ENCODE assay signal across 1 cellular context in the genomic region with DNA sequence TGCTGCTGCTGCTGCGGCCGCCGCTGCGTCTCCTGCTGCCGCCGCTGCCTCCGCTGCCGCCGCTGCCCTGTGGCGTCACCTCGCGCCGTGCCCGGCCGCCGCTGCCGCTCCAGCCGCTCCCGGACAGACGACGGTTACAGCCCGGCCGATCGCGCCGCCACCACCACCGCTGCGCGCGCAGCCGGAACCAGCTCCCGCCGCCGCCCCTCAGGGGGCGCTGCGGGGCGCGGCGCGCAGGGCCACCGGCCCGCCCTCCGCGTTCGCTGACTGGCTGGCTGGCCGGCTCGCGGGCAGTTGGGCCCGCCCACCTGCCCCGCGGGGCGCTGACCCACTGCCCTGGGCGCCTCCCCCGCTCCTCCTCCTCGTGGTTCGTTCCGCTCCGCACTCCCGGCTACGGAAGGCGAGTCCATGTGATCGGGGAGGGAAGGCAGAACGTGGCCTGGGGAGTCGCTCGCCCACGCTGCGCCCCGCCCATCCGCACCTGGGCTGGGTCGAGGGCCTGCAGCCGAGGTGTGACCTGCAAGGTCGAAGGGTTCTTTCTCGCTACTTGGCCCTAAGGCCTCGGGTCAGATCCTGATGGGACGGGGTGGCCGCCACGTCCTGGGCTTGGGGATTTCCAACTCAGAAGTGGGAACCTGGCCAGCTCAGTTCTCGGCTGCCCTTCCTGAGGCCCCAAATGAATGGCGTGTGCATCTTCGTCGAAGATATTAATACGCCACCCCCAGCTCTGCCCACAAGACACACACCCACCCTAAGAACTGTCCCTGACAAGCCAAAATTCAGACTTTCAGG.
TF ChIP-seq lines count a peak whose summit lies in the region.

TSS of gene PTP4A2 (minus strand) at position 185 of the 792 bp plus-strand sequence. CDS start 19,303 bp downstream, outside the sequence.

TF ChIP-seq in K562, 482 proteins besides CTCF, POLR2A, EP300 and RAD21 (continued from another document and continues in another):
- TF ChIP-seq BCLAF1 (IDR thresholded peaks at IDR 0.05; ENCODE audit: borderline replicate concordance in 1 of 2, control insufficient read depth in 1 of 2, low read depth in 2 of 2, low read length in 1 of 2) (peak in 1 of 2 experiments; percentile 92; a peak in 2 of 4 replicates), HEY1 (CRISPR knock-in tag; IDR thresholded peaks at IDR 0.05; ENCODE audit: borderline replicate concordance) (no peak; the same call in 1 of the 2 replicates), C11orf30 (IDR thresholded peaks at IDR 0.05; ENCODE audit: low read depth) (no peak), TSC22D4 (tag; IDR thresholded peaks at IDR 0.05) (no peak), NFE2L1 (tag; IDR thresholded peaks at IDR 0.05; ENCODE audit: borderline replicate concordance, low read depth) (no peak), SMAD4 (CRISPR knock-in tag; conservative IDR thresholded peaks at IDR 0.05) (peak; percentile 97), SMARCC2 (IDR thresholded peaks at IDR 0.05; ENCODE audit: low read depth) (no peak), HNRNPK (IDR thresholded peaks at IDR 0.05; ENCODE audit: low read depth, low read length, poor library complexity, severe bottlenecking) (no peak), IFI16 (CRISPR knock-in tag; IDR thresholded peaks at IDR 0.05) (no peak), ZNF75A (CRISPR knock-in tag; IDR thresholded peaks at IDR 0.05) (no peak), XRCC5 (IDR thresholded peaks at IDR 0.05; ENCODE audit: low read depth, low read length) (no peak), ZNF143 (CRISPR knock-in tag; IDR thresholded peaks at IDR 0.05) (no peak), BACH1 (tag; IDR thresholded peaks at IDR 0.05) (no peak), RBM25 (IDR thresholded peaks at IDR 0.05; ENCODE audit: low read depth, low read length, severe bottlenecking) (peak; percentile 80), FIP1L1 (IDR thresholded peaks at IDR 0.05; ENCODE audit: low read depth, low read length, poor library complexity, severe bottlenecking) (peak; percentile 76), RBFOX2 (IDR thresholded peaks at IDR 0.05; ENCODE audit: low read depth, low read length) (peak; percentile 91), TAF9B (IDR thresholded peaks at IDR 0.05; ENCODE audit: partially characterized antibody) (no peak), DIDO1 (tag; IDR thresholded peaks at IDR 0.05; ENCODE audit: low read depth) (no peak), FOXK2 (conservative IDR thresholded peaks at IDR 0.05 in 1 of 2, IDR thresholded peaks at IDR 0.05 in 1 of 2; ENCODE audit: low read depth in 2 of 2) (peak in 1 of 2 experiments; percentile 99; a peak in 3 of 4 replicates), BCL6 (CRISPR knock-in tag; IDR thresholded peaks at IDR 0.05) (no peak), ZNF263 (CRISPR knock-in tag; IDR thresholded peaks at IDR 0.05; ENCODE audit: borderline replicate concordance) (peak; percentile 71; the same call in 1 of the 2 replicates), BCOR (IDR thresholded peaks at IDR 0.05) (0 out of 2 replicates have a peak, but pooled peaks have one; percentile 41), NR4A1 (CRISPR knock-in tag; IDR thresholded peaks at IDR 0.05) (no peak), NR4A1 (tag; IDR thresholded peaks at IDR 0.05) (peak; percentile 55; the same call in 1 of the 2 replicates), SIX5 (IDR thresholded peaks at IDR 0.05; ENCODE audit: borderline replicate concordance in 1 of 2, insufficient read depth in 1 of 2, low read depth in 1 of 2, low read length in 2 of 2) (peak; percentile 50 to 52; a peak in 2 of 4 replicates), ETV6 (IDR thresholded peaks at IDR 0.05; ENCODE audit: borderline replicate concordance in 1 of 2, low read depth in 2 of 2, low read length in 1 of 2) (no peak), ETV6 (CRISPR knock-in tag; IDR thresholded peaks at IDR 0.05; ENCODE audit: borderline replicate concordance) (no peak; the same call in 1 of the 2 replicates)
- TF ChIP-seq, protein P1, sequence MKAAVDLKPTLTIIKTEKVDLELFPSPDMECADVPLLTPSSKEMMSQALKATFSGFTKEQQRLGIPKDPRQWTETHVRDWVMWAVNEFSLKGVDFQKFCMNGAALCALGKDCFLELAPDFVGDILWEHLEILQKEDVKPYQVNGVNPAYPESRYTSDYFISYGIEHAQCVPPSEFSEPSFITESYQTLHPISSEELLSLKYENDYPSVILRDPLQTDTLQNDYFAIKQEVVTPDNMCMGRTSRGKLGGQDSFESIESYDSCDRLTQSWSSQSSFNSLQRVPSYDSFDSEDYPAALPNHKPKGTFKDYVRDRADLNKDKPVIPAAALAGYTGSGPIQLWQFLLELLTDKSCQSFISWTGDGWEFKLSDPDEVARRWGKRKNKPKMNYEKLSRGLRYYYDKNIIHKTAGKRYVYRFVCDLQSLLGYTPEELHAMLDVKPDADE (conservative IDR thresholded peaks at IDR 0.05; ENCODE audit: control insufficient read depth, low read depth, low read length): peak; percentile 57
- TF ChIP-seq, protein P2, sequence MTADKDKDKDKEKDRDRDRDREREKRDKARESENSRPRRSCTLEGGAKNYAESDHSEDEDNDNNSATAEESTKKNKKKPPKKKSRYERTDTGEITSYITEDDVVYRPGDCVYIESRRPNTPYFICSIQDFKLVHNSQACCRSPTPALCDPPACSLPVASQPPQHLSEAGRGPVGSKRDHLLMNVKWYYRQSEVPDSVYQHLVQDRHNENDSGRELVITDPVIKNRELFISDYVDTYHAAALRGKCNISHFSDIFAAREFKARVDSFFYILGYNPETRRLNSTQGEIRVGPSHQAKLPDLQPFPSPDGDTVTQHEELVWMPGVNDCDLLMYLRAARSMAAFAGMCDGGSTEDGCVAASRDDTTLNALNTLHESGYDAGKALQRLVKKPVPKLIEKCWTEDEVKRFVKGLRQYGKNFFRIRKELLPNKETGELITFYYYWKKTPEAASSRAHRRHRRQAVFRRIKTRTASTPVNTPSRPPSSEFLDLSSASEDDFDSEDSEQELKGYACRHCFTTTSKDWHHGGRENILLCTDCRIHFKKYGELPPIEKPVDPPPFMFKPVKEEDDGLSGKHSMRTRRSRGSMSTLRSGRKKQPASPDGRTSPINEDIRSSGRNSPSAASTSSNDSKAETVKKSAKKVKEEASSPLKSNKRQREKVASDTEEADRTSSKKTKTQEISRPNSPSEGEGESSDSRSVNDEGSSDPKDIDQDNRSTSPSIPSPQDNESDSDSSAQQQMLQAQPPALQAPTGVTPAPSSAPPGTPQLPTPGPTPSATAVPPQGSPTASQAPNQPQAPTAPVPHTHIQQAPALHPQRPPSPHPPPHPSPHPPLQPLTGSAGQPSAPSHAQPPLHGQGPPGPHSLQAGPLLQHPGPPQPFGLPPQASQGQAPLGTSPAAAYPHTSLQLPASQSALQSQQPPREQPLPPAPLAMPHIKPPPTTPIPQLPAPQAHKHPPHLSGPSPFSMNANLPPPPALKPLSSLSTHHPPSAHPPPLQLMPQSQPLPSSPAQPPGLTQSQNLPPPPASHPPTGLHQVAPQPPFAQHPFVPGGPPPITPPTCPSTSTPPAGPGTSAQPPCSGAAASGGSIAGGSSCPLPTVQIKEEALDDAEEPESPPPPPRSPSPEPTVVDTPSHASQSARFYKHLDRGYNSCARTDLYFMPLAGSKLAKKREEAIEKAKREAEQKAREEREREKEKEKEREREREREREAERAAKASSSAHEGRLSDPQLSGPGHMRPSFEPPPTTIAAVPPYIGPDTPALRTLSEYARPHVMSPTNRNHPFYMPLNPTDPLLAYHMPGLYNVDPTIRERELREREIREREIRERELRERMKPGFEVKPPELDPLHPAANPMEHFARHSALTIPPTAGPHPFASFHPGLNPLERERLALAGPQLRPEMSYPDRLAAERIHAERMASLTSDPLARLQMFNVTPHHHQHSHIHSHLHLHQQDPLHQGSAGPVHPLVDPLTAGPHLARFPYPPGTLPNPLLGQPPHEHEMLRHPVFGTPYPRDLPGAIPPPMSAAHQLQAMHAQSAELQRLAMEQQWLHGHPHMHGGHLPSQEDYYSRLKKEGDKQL (CRISPR knock-in tag; IDR thresholded peaks at IDR 0.05; ENCODE audit: borderline replicate concordance): no peak
- TF ChIP-seq, protein P3, sequence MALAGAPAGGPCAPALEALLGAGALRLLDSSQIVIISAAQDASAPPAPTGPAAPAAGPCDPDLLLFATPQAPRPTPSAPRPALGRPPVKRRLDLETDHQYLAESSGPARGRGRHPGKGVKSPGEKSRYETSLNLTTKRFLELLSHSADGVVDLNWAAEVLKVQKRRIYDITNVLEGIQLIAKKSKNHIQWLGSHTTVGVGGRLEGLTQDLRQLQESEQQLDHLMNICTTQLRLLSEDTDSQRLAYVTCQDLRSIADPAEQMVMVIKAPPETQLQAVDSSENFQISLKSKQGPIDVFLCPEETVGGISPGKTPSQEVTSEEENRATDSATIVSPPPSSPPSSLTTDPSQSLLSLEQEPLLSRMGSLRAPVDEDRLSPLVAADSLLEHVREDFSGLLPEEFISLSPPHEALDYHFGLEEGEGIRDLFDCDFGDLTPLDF (CRISPR knock-in tag; IDR thresholded peaks at IDR 0.05): peak; percentile 73
- TF ChIP-seq, protein P4, sequence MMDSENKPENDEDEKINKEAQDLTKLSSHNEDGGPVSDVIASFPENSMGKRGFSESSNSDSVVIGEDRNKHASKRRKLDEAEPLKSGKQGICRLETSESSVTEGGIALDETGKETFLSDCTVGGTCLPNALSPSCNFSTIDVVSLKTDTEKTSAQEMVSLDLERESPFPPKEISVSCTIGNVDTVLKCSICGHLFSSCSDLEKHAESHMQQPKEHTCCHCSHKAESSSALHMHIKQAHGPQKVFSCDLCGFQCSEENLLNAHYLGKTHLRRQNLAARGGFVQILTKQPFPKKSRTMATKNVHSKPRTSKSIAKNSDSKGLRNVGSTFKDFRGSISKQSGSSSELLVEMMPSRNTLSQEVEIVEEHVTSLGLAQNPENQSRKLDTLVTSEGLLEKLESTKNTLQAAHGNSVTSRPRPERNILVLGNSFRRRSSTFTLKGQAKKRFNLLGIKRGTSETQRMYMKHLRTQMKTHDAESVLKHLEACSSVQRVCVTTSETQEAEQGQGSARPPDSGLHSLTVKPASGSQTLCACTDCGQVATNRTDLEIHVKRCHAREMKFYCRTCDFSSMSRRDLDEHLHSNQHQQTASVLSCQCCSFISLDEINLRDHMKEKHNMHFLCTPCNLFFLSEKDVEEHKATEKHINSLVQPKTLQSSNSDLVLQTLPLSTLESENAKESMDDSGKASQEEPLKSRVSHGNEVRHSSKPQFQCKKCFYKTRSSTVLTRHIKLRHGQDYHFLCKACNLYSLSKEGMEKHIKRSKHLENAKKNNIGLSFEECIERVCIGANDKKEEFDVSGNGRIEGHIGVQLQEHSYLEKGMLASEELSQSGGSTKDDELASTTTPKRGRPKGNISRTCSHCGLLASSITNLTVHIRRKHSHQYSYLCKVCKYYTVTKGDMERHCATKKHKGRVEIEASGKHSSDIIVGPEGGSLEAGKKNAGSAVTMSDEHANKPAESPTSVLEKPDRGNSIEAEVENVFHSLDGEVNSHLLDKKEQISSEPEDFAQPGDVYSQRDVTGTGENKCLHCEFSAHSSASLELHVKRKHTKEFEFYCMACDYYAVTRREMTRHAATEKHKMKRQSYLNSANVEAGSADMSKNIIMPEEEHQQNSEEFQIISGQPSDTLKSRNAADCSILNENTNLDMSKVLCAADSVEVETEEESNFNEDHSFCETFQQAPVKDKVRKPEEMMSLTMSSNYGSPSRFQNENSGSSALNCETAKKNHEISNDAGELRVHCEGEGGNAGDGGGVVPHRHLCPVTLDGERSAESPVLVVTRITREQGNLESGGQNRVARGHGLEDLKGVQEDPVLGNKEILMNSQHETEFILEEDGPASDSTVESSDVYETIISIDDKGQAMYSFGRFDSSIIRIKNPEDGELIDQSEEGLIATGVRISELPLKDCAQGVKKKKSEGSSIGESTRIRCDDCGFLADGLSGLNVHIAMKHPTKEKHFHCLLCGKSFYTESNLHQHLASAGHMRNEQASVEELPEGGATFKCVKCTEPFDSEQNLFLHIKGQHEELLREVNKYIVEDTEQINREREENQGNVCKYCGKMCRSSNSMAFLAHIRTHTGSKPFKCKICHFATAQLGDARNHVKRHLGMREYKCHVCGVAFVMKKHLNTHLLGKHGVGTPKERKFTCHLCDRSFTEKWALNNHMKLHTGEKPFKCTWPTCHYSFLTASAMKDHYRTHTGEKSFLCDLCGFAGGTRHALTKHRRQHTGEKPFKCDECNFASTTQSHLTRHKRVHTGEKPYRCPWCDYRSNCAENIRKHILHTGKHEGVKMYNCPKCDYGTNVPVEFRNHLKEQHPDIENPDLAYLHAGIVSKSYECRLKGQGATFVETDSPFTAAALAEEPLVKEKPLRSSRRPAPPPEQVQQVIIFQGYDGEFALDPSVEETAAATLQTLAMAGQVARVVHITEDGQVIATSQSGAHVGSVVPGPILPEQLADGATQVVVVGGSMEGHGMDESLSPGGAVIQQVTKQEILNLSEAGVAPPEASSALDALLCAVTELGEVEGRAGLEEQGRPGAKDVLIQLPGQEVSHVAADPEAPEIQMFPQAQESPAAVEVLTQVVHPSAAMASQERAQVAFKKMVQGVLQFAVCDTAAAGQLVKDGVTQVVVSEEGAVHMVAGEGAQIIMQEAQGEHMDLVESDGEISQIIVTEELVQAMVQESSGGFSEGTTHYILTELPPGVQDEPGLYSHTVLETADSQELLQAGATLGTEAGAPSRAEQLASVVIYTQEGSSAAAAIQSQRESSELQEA (IDR thresholded peaks at IDR 0.05; ENCODE audit: low read depth): no peak
- TF ChIP-seq, protein P5, sequence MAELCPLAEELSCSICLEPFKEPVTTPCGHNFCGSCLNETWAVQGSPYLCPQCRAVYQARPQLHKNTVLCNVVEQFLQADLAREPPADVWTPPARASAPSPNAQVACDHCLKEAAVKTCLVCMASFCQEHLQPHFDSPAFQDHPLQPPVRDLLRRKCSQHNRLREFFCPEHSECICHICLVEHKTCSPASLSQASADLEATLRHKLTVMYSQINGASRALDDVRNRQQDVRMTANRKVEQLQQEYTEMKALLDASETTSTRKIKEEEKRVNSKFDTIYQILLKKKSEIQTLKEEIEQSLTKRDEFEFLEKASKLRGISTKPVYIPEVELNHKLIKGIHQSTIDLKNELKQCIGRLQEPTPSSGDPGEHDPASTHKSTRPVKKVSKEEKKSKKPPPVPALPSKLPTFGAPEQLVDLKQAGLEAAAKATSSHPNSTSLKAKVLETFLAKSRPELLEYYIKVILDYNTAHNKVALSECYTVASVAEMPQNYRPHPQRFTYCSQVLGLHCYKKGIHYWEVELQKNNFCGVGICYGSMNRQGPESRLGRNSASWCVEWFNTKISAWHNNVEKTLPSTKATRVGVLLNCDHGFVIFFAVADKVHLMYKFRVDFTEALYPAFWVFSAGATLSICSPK (IDR thresholded peaks at IDR 0.05; ENCODE audit: borderline replicate concordance): no peak
